9 cellular contexts compared by ENCODE assay signal in genomic region chr1:26887125-26887524, GRCh38. TPM values are rescaled to one million over a fixed set of nuclear protein-coding genes. Genes with fewer than 3 reads are reported as not detected.
DNase-seq lines count a peak whose midpoint lies in the region; ATAC-seq and TF ChIP-seq lines count a peak whose summit lies in the region.
"Had no signal": no experiment of that assay in that cellular context is flagged by ENCODE, and none has a peak within 500 bp of the region (broad histone marks: within the 10 kb centered on the region; RNA-seq: fewer than 3 reads in every experiment).

No MANE protein-coding gene starts in this region.

- DNase-seq in fibroblast of the aortic adventitia (ENCODE audit: low read depth) = peak; percentile 67
- no peak for DNase-seq in mucosa of gallbladder (ENCODE audit: low spot score)
- no peak for DNase-seq in stimulated activated CD8-positive, alpha-beta memory T cell treated with anti-CD3 and anti-CD28 coated beads, Interleukin-4, amount 100 ng/mL, for 48 hours
- no peak for DNase-seq in NCI-H2029 treated with DMSO at 0.1 percent for 48 hours (lab: John Stamatoyannopoulos, UW)

- no peak overlapping the region for H3K27ac ChIP-seq in 22Rv1
- no peak overlapping the region for H3K27ac ChIP-seq in DOHH2 (ENCODE audit: low read depth, low read length)

- H3K4me2 ChIP-seq in DOHH2 (ENCODE audit: low read length) = no peak overlapping the region

- no peaks in the 10 kb centered on the region for H3K27me3 ChIP-seq in DOHH2 (ENCODE audit: control insufficient read depth, low read length)

- peaks cover 74% of the 10 kb centered on the region for H3K36me3 ChIP-seq in DOHH2 (ENCODE audit: control insufficient read depth, low read length)

- H3F3A ChIP-seq in DOHH2 (ENCODE audit: control insufficient read depth, insufficient read depth) = peaks cover 15% of the 10 kb centered on the region

- 0 out of 2 replicates have a peak, but pooled peaks cover 9% of the 10 kb centered on the region for H4K20me1 ChIP-seq in DOHH2 (ENCODE audit: control insufficient read depth, insufficient read depth, low read depth, low read length)

- H3K79me2 ChIP-seq in DOHH2 (ENCODE audit: control insufficient read depth, low read length) = peaks cover 26% of the 10 kb centered on the region

- TF ChIP-seq CTCF in 22Rv1 (IDR thresholded peaks at IDR 0.05) (peak; percentile 37), DOHH2 (IDR thresholded peaks at IDR 0.05; ENCODE audit: low read depth, low read length, poor library complexity, severe bottlenecking) (peak; percentile 44), fibroblast of the aortic adventitia (IDR thresholded peaks at IDR 0.05; ENCODE audit: insufficient read depth, low read length) (peak; percentile 66)

- no peaks in the 10 kb centered on the region for H3K9me2 ChIP-seq in DOHH2 (replicated peaks; ENCODE audit: control insufficient read depth, low read length)

- H3K4me3 ChIP-seq in DOHH2 (ENCODE audit: low read length) (no peak overlapping the region), fibroblast of the aortic adventitia (ENCODE audit: low read depth, low read length) (no peak overlapping the region)

- peaks cover 21% of the 10 kb centered on the region for H3K4me1 ChIP-seq in DOHH2 (ENCODE audit: control insufficient read depth, low read length)

- no peaks in the 10 kb centered on the region for H3K9me3 ChIP-seq in DOHH2 (ENCODE audit: control insufficient read depth, insufficient read depth, low read length)

- ATAC-seq in SK-N-SH treated with all-trans-retinoic acid at 6 μM for 48 hours (peak; percentile 25; the same call in 2 of the 3 replicates), HG03520 (IDR thresholded peaks at IDR 0.05; ENCODE audit: unreplicated experiment) (no peak)

TF ChIP-seq in SK-N-SH treated with all-trans-retinoic acid at 6 μM for 48 hours, 23 proteins besides CTCF, POLR2A, EP300 and RAD21:
- no peak for TF ChIP-seq TCF4 (CRISPR knock-in tag; IDR thresholded peaks at IDR 0.05; ENCODE audit: borderline replicate concordance)
- TF ChIP-seq POU6F1 (CRISPR knock-in tag; IDR thresholded peaks at IDR 0.05; ENCODE audit: borderline replicate concordance, low read depth) = no peak
- TF ChIP-seq TSHZ2 (CRISPR knock-in tag; IDR thresholded peaks at IDR 0.05) = no peak
- TF ChIP-seq PATZ1 (CRISPR knock-in tag; IDR thresholded peaks at IDR 0.05; ENCODE audit: borderline replicate concordance) = no peak
- TF ChIP-seq ZNF70 (CRISPR knock-in tag; IDR thresholded peaks at IDR 0.05) = no peak
- TF ChIP-seq TOX (CRISPR knock-in tag; IDR thresholded peaks at IDR 0.05; ENCODE audit: borderline replicate concordance) = no peak
- no peak for TF ChIP-seq OSR1 (CRISPR knock-in tag; IDR thresholded peaks at IDR 0.05)
- no peak for TF ChIP-seq ISL1 (CRISPR knock-in tag; IDR thresholded peaks at IDR 0.05)
- no peak for TF ChIP-seq ZC3H10 (CRISPR knock-in tag; IDR thresholded peaks at IDR 0.05)
- no peak for TF ChIP-seq ARNTL (CRISPR knock-in tag; IDR thresholded peaks at IDR 0.05; ENCODE audit: borderline replicate concordance, low read depth)
- no peak for TF ChIP-seq BACH2 (CRISPR knock-in tag; IDR thresholded peaks at IDR 0.05; ENCODE audit: borderline replicate concordance)
- no peak for TF ChIP-seq GLIS3 (CRISPR knock-in tag; IDR thresholded peaks at IDR 0.05)
- no peak for TF ChIP-seq CSRNP3 (CRISPR knock-in tag; IDR thresholded peaks at IDR 0.05)
- no peak for TF ChIP-seq ZNF8 (CRISPR knock-in tag; IDR thresholded peaks at IDR 0.05)
- TF ChIP-seq CSDC2 (CRISPR knock-in tag; IDR thresholded peaks at IDR 0.05) = no peak
- no peak for TF ChIP-seq ZFP3 (CRISPR knock-in tag; IDR thresholded peaks at IDR 0.05)
- TF ChIP-seq SNAI2 (CRISPR knock-in tag; IDR thresholded peaks at IDR 0.05) = no peak

RNA-seq across cellular contexts. Expression of gene GPN2, which starts 3.0 kb away (rescaled TPM):
- total RNA-seq in fibroblast of the aortic adventitia (ENCODE audit: low replicate concordance) (7.0 and 8.7 TPM in 2 replicates), mucosa of gallbladder (31.5 TPM)

RNA-seq across cellular contexts. Expression of gene GPATCH3, which starts 13.1 kb away (rescaled TPM):
- 5.9 and 21.0 TPM in 2 replicates for total RNA-seq in fibroblast of the aortic adventitia (ENCODE audit: low replicate concordance)
- 13.7 TPM for total RNA-seq in mucosa of gallbladder

RNA-seq across cellular contexts. Expression of gene SFN, which starts 24.2 kb away (rescaled TPM):
- total RNA-seq in fibroblast of the aortic adventitia (ENCODE audit: low replicate concordance) (1.1 TPM in 1 of 2 replicates, not detected in the other), mucosa of gallbladder (37.1 TPM)

RNA-seq across cellular contexts. Expression of gene NR0B2, which starts 26.6 kb away (rescaled TPM):
- total RNA-seq in fibroblast of the aortic adventitia (ENCODE audit: low replicate concordance) (not detected in 2 replicates), mucosa of gallbladder (98.9 TPM)
- total RNA-seq: urinary bladder had no signal

RNA-seq across cellular contexts. Expression of gene NUDC, which starts 34.4 kb away (rescaled TPM):
- total RNA-seq in fibroblast of the aortic adventitia (ENCODE audit: low replicate concordance) (23.8 and 26.7 TPM in 2 replicates), mucosa of gallbladder (70.8 TPM)

Comparison
In these comparisons a context has a peak if more than half of its experiments do, and no peak if none do; other contexts are left out.
1. RNA of gene SFN, which starts 24.2 kb away (total RNA-seq): 37.1 TPM in mucosa of gallbladder (single experiment); 1.1 TPM in fibroblast of the aortic adventitia; every median in the first group is over 10 times any median in the second.
2. Peak in every context shown above with its lines, with median percentiles within 50 percentile points of each other: CTCF ChIP-seq.